In genomic region chr11:75143420-75143731, GRCh38 we compare ENCODE assay signal across 9 cellular contexts. TPM values are rescaled to one million over a fixed set of nuclear protein-coding genes. Genes with fewer than 3 reads are reported as not detected.
DNase-seq lines count a peak whose midpoint lies in the region; ATAC-seq and TF ChIP-seq lines count a peak whose summit lies in the region.
"Had no signal": no experiment of that assay in that cellular context is flagged by ENCODE, and none has a peak within 500 bp of the region (broad histone marks: within the 10 kb centered on the region; RNA-seq: fewer than 3 reads in every experiment).

No MANE protein-coding gene starts in this region.

- H3K36me3 Mint-ChIP-seq in T-helper 1 cell treated with Interleukin-12 subunit alpha and Interleukin-12 subunit beta and Interleukin-4 antibody, amounts not matched to agents 30 μg/mL and 1 μg/mL, for 36 hours (ENCODE audit: low read depth), result peaks cover 2% of the 10 kb centered on the region

- H4K20me1 ChIP-seq in MM.1S (ENCODE audit: insufficient read depth, low read length), result no peaks in the 10 kb centered on the region

- no peaks in the 10 kb centered on the region for H3K36me3 ChIP-seq in MM.1S (replicated peaks; ENCODE audit: insufficient read depth, low read length)
- H3K36me3 ChIP-seq in skeletal muscle satellite cell (ENCODE audit: insufficient read depth, low read length), result no peaks in the 10 kb centered on the region
- H3K36me3 ChIP-seq: thoracic aorta had no signal

- intact Hi-C loops in Right ventricle myocardium inferior (cut with DNase I), result no loop called here

- H3K27ac ChIP-seq in MM.1S (ENCODE audit: low read length) (peak overlapping the region; percentile 38; the same call in 1 of the 2 replicates), caudate nucleus (ENCODE audit: low read depth, low read length) (peak overlapping the region; percentile 19)
- H3K27ac ChIP-seq: thoracic aorta had no signal

- H3K4me2 ChIP-seq in MM.1S (ENCODE audit: low read depth, low read length), result peak overlapping the region; percentile 84
- peak overlapping the region; percentile 58 for H3K4me2 ChIP-seq in skeletal muscle satellite cell (ENCODE audit: low read length)

- H3K27me3 ChIP-seq in MM.1S (replicated peaks; ENCODE audit: insufficient read depth, low read length), result no peaks in the 10 kb centered on the region
- H3K27me3 ChIP-seq in skeletal muscle satellite cell (ENCODE audit: control insufficient read depth, insufficient read depth, low read length), result peaks cover 34% of the 10 kb centered on the region

- DNase-seq in T-helper 1 cell (no peak), MM.1S (no peak), caudate nucleus (lab: John Stamatoyannopoulos, UW) (no peak), NCI-H510A (lab: John Stamatoyannopoulos, UW) (no peak), NCI-H146 treated with DMSO at 0.1 percent for 48 hours (lab: John Stamatoyannopoulos, UW; ENCODE audit: unreplicated experiment) (no peak), Right ventricle myocardium inferior (ENCODE audit: missing footprints) (no peak)

- H3K4me1 ChIP-seq in MM.1S (ENCODE audit: low read length) (peaks cover 17% of the 10 kb centered on the region), skeletal muscle satellite cell (ENCODE audit: control insufficient read depth, insufficient read depth, low read length) (peaks cover 10% of the 10 kb centered on the region)

- H3K9me3 Mint-ChIP-seq in T-helper 1 cell treated with Interleukin-12 subunit alpha and Interleukin-12 subunit beta and Interleukin-4 antibody, amounts not matched to agents 30 μg/mL and 1 μg/mL, for 36 hours, result no peaks in the 10 kb centered on the region

- peaks cover 48% of the 10 kb centered on the region for H3K4me1 Mint-ChIP-seq in T-helper 1 cell treated with Interleukin-12 subunit alpha and Interleukin-12 subunit beta and Interleukin-4 antibody, amounts not matched to agents 30 μg/mL and 1 μg/mL, for 36 hours (ENCODE audit: low read depth)

- no peaks in the 10 kb centered on the region for H3K79me2 ChIP-seq in MM.1S (ENCODE audit: low read length)

- H3K9me3 ChIP-seq in MM.1S (replicated peaks; ENCODE audit: insufficient read depth, low read length), result no peaks in the 10 kb centered on the region
- H3K9me3 ChIP-seq in skeletal muscle satellite cell (replicated peaks; ENCODE audit: low read length), result no peaks in the 10 kb centered on the region
- H3K9me3 ChIP-seq: thoracic aorta had no signal

- H2AFZ ChIP-seq in MM.1S (ENCODE audit: low read length), result peak overlapping the region; percentile 79

- peaks cover 9% of the 10 kb centered on the region for H3K27me3 Mint-ChIP-seq in T-helper 1 cell treated with Interleukin-12 subunit alpha and Interleukin-12 subunit beta and Interleukin-4 antibody, amounts not matched to agents 30 μg/mL and 1 μg/mL, for 36 hours (ENCODE audit: low read depth)

- H3K4me3 ChIP-seq in MM.1S (ENCODE audit: low read length) (0 out of 2 replicates have a peak overlapping the region, but pooled peaks have one; percentile 11), skeletal muscle satellite cell (ENCODE audit: low read length) (no peak overlapping the region)
- H3K4me3 ChIP-seq: thoracic aorta had no signal

- peak overlapping the region; percentile 86 for H3K27ac Mint-ChIP-seq in T-helper 1 cell treated with Interleukin-12 subunit alpha and Interleukin-12 subunit beta and Interleukin-4 antibody, amounts not matched to agents 30 μg/mL and 1 μg/mL, for 36 hours

- H3K4me3 Mint-ChIP-seq in T-helper 1 cell treated with Interleukin-12 subunit alpha and Interleukin-12 subunit beta and Interleukin-4 antibody, amounts not matched to agents 30 μg/mL and 1 μg/mL, for 36 hours, result peak overlapping the region; percentile 66

- no peaks in the 10 kb centered on the region for H3K9me2 ChIP-seq in MM.1S (replicated peaks; ENCODE audit: insufficient read depth, low read length)

- peaks cover 5% of the 10 kb centered on the region for H3F3A ChIP-seq in MM.1S (ENCODE audit: insufficient read depth, low read length)

- no peak for ATAC-seq in Right ventricle myocardium inferior

- H3K9ac ChIP-seq in MM.1S (ENCODE audit: low read length) (no peak overlapping the region), skeletal muscle satellite cell (ENCODE audit: low read depth, low read length) (no peak overlapping the region)

- no peak for TF ChIP-seq CTCF in MM.1S (IDR thresholded peaks at IDR 0.05; ENCODE audit: low read length)

RNA-seq across cellular contexts. Expression of gene SLCO2B1, which starts 7.5 kb away (rescaled TPM):
- total RNA-seq in skeletal muscle satellite cell (2012; rRNA removed), result under 0.01 TPM in 2 replicates
- total RNA-seq in Right ventricle myocardium inferior, result 33.4 TPM

RNA-seq across cellular contexts. Expression of gene OR2AT4, which starts 46.7 kb away (rescaled TPM):
- total RNA-seq in skeletal muscle satellite cell (2012; rRNA removed), result not detected in 2 replicates
- total RNA-seq in Right ventricle myocardium inferior, result not detected
- total RNA-seq: thoracic aorta had no signal
